ENCODE assay signal across 8 cellular contexts in the genomic region with DNA sequence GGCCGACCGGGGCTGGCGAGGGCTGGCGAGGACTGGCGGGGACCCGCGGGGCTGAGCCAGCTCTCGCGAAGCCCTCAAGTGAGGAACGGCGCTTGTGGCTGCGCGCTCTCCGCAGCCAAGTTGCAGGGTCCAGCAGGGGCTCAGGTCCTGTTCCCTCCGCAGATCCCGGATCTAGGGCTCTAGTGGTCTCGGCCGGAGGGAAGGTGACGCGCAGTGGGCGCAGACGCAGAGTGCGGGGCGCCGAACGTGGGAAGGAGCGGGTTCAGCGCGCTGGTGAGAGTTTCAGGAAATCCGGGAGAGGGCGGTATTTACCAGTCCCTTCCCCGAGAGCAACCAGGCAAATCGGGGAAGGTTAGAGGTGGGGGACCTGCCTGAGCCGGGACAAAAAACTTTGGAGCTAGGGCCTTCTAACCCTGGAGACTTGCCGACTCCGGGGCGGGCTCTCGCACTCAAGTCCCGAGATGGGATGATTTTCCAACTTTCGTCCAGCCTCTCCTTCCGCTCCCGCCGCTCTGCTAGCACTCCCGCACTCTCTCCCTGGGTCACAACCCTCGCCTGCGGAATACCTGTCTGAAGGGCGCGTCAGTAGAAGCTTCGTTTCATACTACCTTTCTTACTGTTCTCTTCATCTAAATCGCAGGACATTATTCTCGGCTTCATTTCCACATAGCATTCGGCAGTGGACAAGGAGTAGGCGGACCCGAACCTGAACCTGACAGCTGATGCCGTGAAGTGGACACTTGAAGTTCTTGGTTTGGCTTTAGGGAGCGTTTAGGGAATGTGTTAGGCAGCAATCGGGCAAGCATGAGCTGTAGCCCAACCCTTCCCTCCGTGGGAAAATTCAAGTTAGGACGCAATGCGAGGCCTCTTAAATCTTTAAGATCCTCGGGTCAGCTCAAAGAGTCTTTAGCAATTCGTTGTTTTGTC. TPM values are rescaled to one million over a fixed set of nuclear protein-coding genes. Genes with fewer than 3 reads are reported as not detected.
DNase-seq lines count a peak whose midpoint lies in the region; ATAC-seq and TF ChIP-seq lines count a peak whose summit lies in the region.

No MANE protein-coding gene starts in this region.

- DNase-seq in HS-5 (ENCODE audit: low read depth) (peak; percentile 24), RWPE2 (ENCODE audit: low spot score) (no peak), glutamatergic neuron (peak; percentile 65), gastrocnemius medialis (no peak)

- intact Hi-C loops in gastrocnemius medialis (cut with DNase I; ENCODE audit: low total_unique reads), result loop anchor here (5.0 kb wide), 1 partner anchor 294 kb away; no protein-coding TSS in a partner anchor

- H3K27ac Mint-ChIP-seq in glutamatergic neuron (ENCODE audit: unreplicated experiment), result no peak overlapping the region

- H3K36me3 Mint-ChIP-seq in glutamatergic neuron (ENCODE audit: unreplicated experiment), result no peaks in the 10 kb centered on the region

- H3K27me3 Mint-ChIP-seq in glutamatergic neuron (ENCODE audit: unreplicated experiment), result peaks cover 14% of the 10 kb centered on the region

- H3K4me1 ChIP-seq in RWPE2 (ENCODE audit: insufficient read depth, poor library complexity, severe bottlenecking), result no peaks in the 10 kb centered on the region
- peaks cover 12% of the 10 kb centered on the region in 2 donors for H3K4me1 ChIP-seq in gastrocnemius medialis

- H3K27me3 ChIP-seq in RWPE2 (ENCODE audit: insufficient read depth, poor library complexity, severe bottlenecking), result peaks cover 36% of the 10 kb centered on the region
- peaks cover 75 to 90% (median 77%) of the 10 kb centered on the region in 3 donors for H3K27me3 ChIP-seq in gastrocnemius medialis

- TF ChIP-seq POLR2A in gastrocnemius medialis (IDR thresholded peaks at IDR 0.05), result no peak

- no peaks in the 10 kb centered on the region for H3K9me3 Mint-ChIP-seq in glutamatergic neuron (ENCODE audit: unreplicated experiment)

- in situ Hi-C loops in gastrocnemius medialis (cut with MboI; ENCODE audit: low sequenced_read_pairs in 4 of 4), result loop anchor here in 1 of 4 donors (25.0 kb wide), 1 partner anchor 289 kb away; no protein-coding TSS in a partner anchor

- peak; percentile 84 for TF ChIP-seq CTCF in 22Rv1 (IDR thresholded peaks at IDR 0.05)
- TF ChIP-seq CTCF in RWPE2 (IDR thresholded peaks at IDR 0.05; ENCODE audit: poor library complexity, severe bottlenecking), result peak; percentile 84
- peak; percentile 30 for TF ChIP-seq CTCF in glutamatergic neuron (IDR thresholded peaks at IDR 0.05; ENCODE audit: partially characterized antibody, unreplicated experiment)
- TF ChIP-seq CTCF in gastrocnemius medialis (IDR thresholded peaks at IDR 0.05 in 4 of 5, conservative IDR thresholded peaks at IDR 0.05 in 1 of 5), result peak in 4 of 5 experiments; percentile 8 to 35 (median 24)

- H3K4me3 Mint-ChIP-seq in glutamatergic neuron (ENCODE audit: unreplicated experiment), result peak overlapping the region; percentile 84

- ATAC-seq in RWPE2 (ENCODE audit: low read depth) (peak; percentile 77), gastrocnemius medialis (no peak), HG03342 (IDR thresholded peaks at IDR 0.05; ENCODE audit: unreplicated experiment) (no peak), HG03565 (IDR thresholded peaks at IDR 0.05; ENCODE audit: unreplicated experiment) (no peak), GM19397 (IDR thresholded peaks at IDR 0.05; ENCODE audit: unreplicated experiment) (no peak)

- H3K27ac ChIP-seq in 22Rv1, result no peak overlapping the region
- H3K27ac ChIP-seq in RWPE2 (ENCODE audit: poor library complexity, severe bottlenecking), result no peak overlapping the region
- no peak overlapping the region for H3K27ac ChIP-seq in gastrocnemius medialis

- H3K9me3 ChIP-seq in RWPE2 (ENCODE audit: severe bottlenecking) (no peaks in the 10 kb centered on the region), gastrocnemius medialis (no peaks in the 10 kb centered on the region)

- H3K4me3 ChIP-seq in RWPE2 (ENCODE audit: severe bottlenecking), result peak overlapping the region; percentile 33
- H3K4me3 ChIP-seq in gastrocnemius medialis, result peak overlapping the region; percentile 31 to 51 (median 40)

- H3K36me3 ChIP-seq in RWPE2 (ENCODE audit: low read depth) (no peaks in the 10 kb centered on the region), gastrocnemius medialis (no peaks in the 10 kb centered on the region)

- peaks cover 4% of the 10 kb centered on the region for H3K4me1 Mint-ChIP-seq in glutamatergic neuron (ENCODE audit: low read depth, unreplicated experiment)

RNA-seq across cellular contexts. Expression of a gene that starts 13.6 kb away (rescaled TPM):
- total RNA-seq in glutamatergic neuron (ENCODE audit: unreplicated experiment) (not detected), gastrocnemius medialis (not detected)

Comparison
In these comparisons a context has a peak if more than half of its experiments do, and no peak if none do; other contexts are left out.
1. CTCF ChIP-seq: peak in every context shown above with its lines; median percentile 84 in 22Rv1; 84 in RWPE2; 30 in glutamatergic neuron; 24 in gastrocnemius medialis.
2. DNase-seq: peak in HS-5 (single experiment) and glutamatergic neuron (single experiment); none in RWPE2 (single experiment) and gastrocnemius medialis (0 of 2).